13 cellular contexts compared by ENCODE assay signal in genomic region chr11:86551693-86552092, GRCh38.
DNase-seq lines count a peak whose midpoint lies in the region; ATAC-seq, FAIRE-seq and TF ChIP-seq lines count a peak whose summit lies in the region.
"Had no signal": no experiment of that assay in that cellular context is flagged by ENCODE, and none has a peak within 500 bp of the region (broad histone marks: within the 10 kb centered on the region; RNA-seq: fewer than 3 reads in every experiment).

No MANE protein-coding gene starts in this region.

- no peaks in the 10 kb centered on the region for H3K79me2 ChIP-seq in GM12878 (ENCODE audit: control insufficient read depth, insufficient read depth, low read length)

- RAD21 ChIA-PET in GM12878 (lab: Charles Lee; ENCODE audit: unreplicated experiment): interaction anchor here (0.8 to 1.5 kb wide), 5 partner anchors 37 to 65 kb away, joined by 3 to 6 read pairs (median 3); no protein-coding TSS in a partner anchor

- no peak overlapping the region for H2AFZ ChIP-seq in GM12878 (ENCODE audit: control insufficient read depth, low read depth, low read length)
- H2AFZ ChIP-seq: GM23338 had no signal

- SMC1A ChIA-PET in GM12878 (lab: Charles Lee; ENCODE audit: uncharacterized antibody, unreplicated experiment): interaction anchor here (0.7 to 2.2 kb wide), 11 partner anchors 8 to 94 kb away, joined by 3 to 12 read pairs (median 4); no protein-coding TSS in a partner anchor

- no peak overlapping the region for H3K9ac ChIP-seq in GM12878 (ENCODE audit: control insufficient read depth, insufficient read depth, low read length)

- TF ChIP-seq RAD21 in GM12878 (IDR thresholded peaks at IDR 0.05; ENCODE audit: insufficient read depth, low read depth, low read length): no peak

- no peak for FAIRE-seq in GM12878 (lab: Jason Lieb, UNC)

- TF ChIP-seq EP300 in GM12878 (IDR thresholded peaks at IDR 0.05; ENCODE audit: borderline replicate concordance in 1 of 2, control insufficient read depth in 1 of 2, low read depth in 2 of 2, low read length in 2 of 2): no peak

- WGBS in GM12878 (ENCODE audit: insufficient coverage, insufficient replicate concordance, low lambda C conversion rate, missing lambda C conversion rate): 62% methylated on average over 3 of the region's 3 CpGs

- no peaks in the 10 kb centered on the region for H3K9me3 ChIP-seq in GM12878 (replicated peaks; ENCODE audit: control insufficient read depth, insufficient read depth, low read length)
- H3K9me3 ChIP-seq in mucosa of descending colon: no peaks in the 10 kb centered on the region

- H3K27ac Mint-ChIP-seq in Calu3 (ENCODE audit: unreplicated experiment): peak overlapping the region; percentile 79
- H3K27ac Mint-ChIP-seq: GM23338 had no signal

- H3K27ac ChIP-seq in GM12878 (ENCODE audit: control insufficient read depth, insufficient read depth): no peak overlapping the region
- H3K27ac ChIP-seq: cardiac muscle cell had no signal

- H3K36me3 ChIP-seq in GM12878 (ENCODE audit: control insufficient read depth in 2 of 2, insufficient read depth in 2 of 2, low read length in 1 of 2) (no peaks in the 10 kb centered on the region), mucosa of descending colon (ENCODE audit: low read depth) (no peaks in the 10 kb centered on the region)
- H3K36me3 ChIP-seq: cardiac muscle cell had no signal

- DNase-seq in Calu3 (peak; percentile 18), GM12878 (ENCODE audit: low read depth, low spot score) (no peak), mucosa of descending colon (no peak), head of caudate nucleus (no peak), NCI-H1436 treated with DMSO at 0.1 percent for 48 hours (lab: John Stamatoyannopoulos, UW) (no peak)
- DNase-seq in stimulated activated CD4-positive, alpha-beta T cell treated with anti-CD3 and anti-CD28 coated beads, Interleukin-1b, Interleukin-23, amount 100 ng/mL, for 48 hours: no peak
- DNase-seq: activated CD8-positive, alpha-beta memory T cell treated with anti-CD3 and anti-CD28 coated beads, Interleukin-2, amount 50 U/mL, for 48 hours; C1 segment of cervical spinal cord; hippocampal formation had no signal

- no peaks in the 10 kb centered on the region; a peak in 1 of 4 replicates for H3K27me3 ChIP-seq in GM12878 (replicated peaks in 1 of 2; ENCODE audit: control insufficient read depth in 2 of 2, insufficient read depth in 2 of 2, low read length in 1 of 2)
- H3K27me3 ChIP-seq: cardiac muscle cell had no signal

- no peak for TF ChIP-seq CTCF in Calu3 (IDR thresholded peaks at IDR 0.05; ENCODE audit: unreplicated experiment)
- TF ChIP-seq CTCF in GM12878 (IDR thresholded peaks at IDR 0.05 in 2 of 3, conservative IDR thresholded peaks at IDR 0.05 in 1 of 3; ENCODE audit: control insufficient read depth in 2 of 3, extremely low read depth in 1 of 3, insufficient read depth in 1 of 3, low read depth in 3 of 3, low read length in 3 of 3): no peak
- no peak for TF ChIP-seq CTCF in mucosa of descending colon (IDR thresholded peaks at IDR 0.05)

- H3K4me3 ChIP-seq in GM12878 (no peak overlapping the region), mucosa of descending colon (no peak overlapping the region)
- H3K4me3 ChIP-seq: cardiac muscle cell, GM23338 had no signal

- in situ Hi-C loops in GM12878 (cut with MboI): no loop called here

- H3K9me3 Mint-ChIP-seq in Calu3 (ENCODE audit: low read depth, unreplicated experiment): no peaks in the 10 kb centered on the region
- H3K9me3 Mint-ChIP-seq: GM23338 had no signal

- BruUV-seq in Calu3 (replicated peaks; lab: Mats Ljungman, UMichigan) (no TSS peak), GM12878 (replicated peaks; lab: Mats Ljungman, UMichigan) (no TSS peak)

- no peak for TF ChIP-seq POLR2A in GM12878 (IDR thresholded peaks at IDR 0.05; ENCODE audit: low read depth, low read length)

- H3K4me1 ChIP-seq in GM12878 (ENCODE audit: control insufficient read depth, insufficient read depth, low read length) (no peaks in the 10 kb centered on the region), mucosa of descending colon (ENCODE audit: low read depth) (peaks cover 20% of the 10 kb centered on the region)

- POLR2A ChIA-PET in GM12878 (lab: Charles Lee): interaction anchor here (0.5 kb wide), 1 partner anchor 29 kb away, joined by 3 read pairs; no protein-coding TSS in a partner anchor

- intact Hi-C loops in Calu3 (cut with micrococcal nuclease; ENCODE audit: unreplicated experiment) (no loop called here), GM12878 (cut with micrococcal nuclease; ENCODE audit: unreplicated experiment) (no loop called here), mucosa of descending colon (cut with DNase I, micrococcal nuclease) (no loop called here), head of caudate nucleus (cut with DNase I) (no loop called here)

- peaks cover 42% of the 10 kb centered on the region for H3K4me1 Mint-ChIP-seq in Calu3 (ENCODE audit: low read depth, unreplicated experiment)

- H3K36me3 Mint-ChIP-seq in Calu3 (ENCODE audit: insufficient read depth, unreplicated experiment): no peaks in the 10 kb centered on the region

- CTCF ChIA-PET in Calu3 (lab: Charles Lee) (interaction anchor here (1.1 kb wide), 1 partner anchor 27 kb away, joined by 3 read pairs; no protein-coding TSS in a partner anchor), GM12878 (lab: Yijun Ruan, JAX) (interaction anchor here (0.6 to 2.3 kb wide), 6 partner anchors 35 to 94 kb away, joined by 3 to 10 read pairs (median 3); no protein-coding TSS in a partner anchor)

- H3K4me2 ChIP-seq in GM12878 (ENCODE audit: control insufficient read depth, insufficient read depth): no peak overlapping the region
- H3K4me2 ChIP-seq: GM23338 had no signal

- no peaks in the 10 kb centered on the region for H4K20me1 ChIP-seq in GM12878 (ENCODE audit: control insufficient read depth, insufficient read depth)

- H3K27me3 Mint-ChIP-seq in Calu3 (ENCODE audit: unreplicated experiment): no peaks in the 10 kb centered on the region

- ATAC-seq in HG02588 (IDR thresholded peaks at IDR 0.05; ENCODE audit: unreplicated experiment) (peak; percentile 16), GM12878 (peak; percentile 65), mucosa of descending colon (peak; percentile 62), GM19455 (IDR thresholded peaks at IDR 0.05; ENCODE audit: unreplicated experiment) (no peak)
- ATAC-seq: GM23338 had no signal

- H3K4me3 Mint-ChIP-seq in Calu3 (ENCODE audit: low read depth, unreplicated experiment): peak overlapping the region; percentile 40
- H3K4me3 Mint-ChIP-seq: GM23338 had no signal

TF ChIP-seq in GM12878, 131 proteins besides CTCF, POLR2A, EP300 and RAD21:
- TF ChIP-seq SIN3A (IDR thresholded peaks at IDR 0.05; ENCODE audit: low read depth, low read length) (no peak), NFXL1 (IDR thresholded peaks at IDR 0.05; ENCODE audit: borderline replicate concordance) (no peak), ELK1 (IDR thresholded peaks at IDR 0.05; ENCODE audit: low read depth, low read length) (no peak), POLR2AphosphoS2 (IDR thresholded peaks at IDR 0.05; ENCODE audit: low read depth, low read length) (no peak), SUZ12 (IDR thresholded peaks at IDR 0.05; ENCODE audit: unreplicated experiment) (no peak), BHLHE40 (IDR thresholded peaks at IDR 0.05; ENCODE audit: borderline replicate concordance in 1 of 2, low read depth in 2 of 2, low read length in 1 of 2) (no peak), IKZF2 (IDR thresholded peaks at IDR 0.05) (0 out of 4 replicates have a peak, but pooled peaks of 1 of the 2 experiments have one; percentile 5), SMAD1 (IDR thresholded peaks at IDR 0.05; ENCODE audit: low read depth, partially characterized antibody) (peak; percentile 48)
